In the genomic region with DNA sequence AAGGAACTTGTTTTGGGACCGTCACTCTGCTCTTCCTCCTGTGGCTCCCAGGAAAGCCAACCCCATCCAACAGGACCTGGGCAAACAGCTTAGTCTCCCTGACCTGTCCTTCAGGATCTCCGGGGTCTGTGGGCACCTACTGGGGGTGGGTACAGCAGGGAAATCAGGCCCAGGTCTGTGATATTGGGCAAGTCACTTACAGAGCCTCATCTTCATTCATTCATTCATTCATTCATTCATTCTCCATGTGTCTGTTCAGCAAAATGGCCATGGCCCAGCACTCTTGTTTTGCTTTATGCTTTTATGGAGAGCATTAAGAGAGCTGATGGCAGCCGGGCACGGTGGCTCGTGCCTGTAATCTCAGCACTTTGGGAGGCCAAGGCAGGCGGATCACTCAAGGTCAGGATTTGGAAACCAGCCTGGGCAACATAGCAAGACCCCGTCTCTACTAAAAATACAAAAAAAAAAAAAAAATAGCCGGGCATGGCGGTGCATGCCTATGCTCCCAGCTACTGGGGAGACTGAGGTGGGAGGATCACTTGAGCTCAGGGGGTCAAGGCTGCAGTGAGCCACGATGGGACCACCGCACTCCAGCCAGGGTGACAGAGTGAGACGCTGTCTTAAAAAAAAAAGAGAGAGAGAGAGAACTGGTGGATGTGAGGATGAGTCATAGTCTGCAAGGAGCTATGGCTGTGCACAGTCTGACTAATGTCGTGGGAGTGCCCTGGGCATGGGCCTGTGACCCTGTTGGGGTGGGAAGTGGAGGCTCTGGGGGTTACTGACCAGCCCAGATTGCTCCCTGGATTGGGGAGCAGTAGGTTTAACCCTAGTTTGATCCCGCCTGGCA, we compare ENCODE assay signal across 12 cellular contexts. TPM values are rescaled to one million over a fixed set of nuclear protein-coding genes. Genes with fewer than 3 reads are reported as not detected.
DNase-seq lines count a peak whose midpoint lies in the region; ATAC-seq and TF ChIP-seq lines count a peak whose summit lies in the region.
"Had no signal": no experiment of that assay in that cellular context is flagged by ENCODE, and none has a peak within 500 bp of the region (broad histone marks: within the 10 kb centered on the region; RNA-seq: fewer than 3 reads in every experiment).

No MANE protein-coding gene starts in this region.

- DNase-seq in activated T-cell treated with anti-CD3 and anti-CD28 coated beads, Interleukin-2, amount 50 U/mL, for 48 hours: peak; percentile 26 to 29
- DNase-seq in activated T-cell treated with anti-CD3 and anti-CD28 coated beads, Interleukin-2, amount 50 U/mL, for 24 hours: no peak
- DNase-seq in Panc1 (ENCODE audit: low read depth, low spot score): peak; percentile 27
- no peak for DNase-seq in stimulated activated naive CD8-positive, alpha-beta T cell treated with anti-CD3 and anti-CD28 coated beads, Interleukin-15, Interleukin-2, amounts not matched to agents 100 U/mL and 50 U/mL, for 24 hours
- DNase-seq in GM19238 (ENCODE audit: insufficient read length, low spot score): no peak
- no peak for DNase-seq in NCI-H1930 (lab: John Stamatoyannopoulos, UW)
- DNase-seq in NOMO-1 treated with dmso at 0.1 percent for 144 hours (lab: John Stamatoyannopoulos, UW; ENCODE audit: unreplicated experiment): no peak
- DNase-seq: amygdala, NCI-H2029 treated with DMSO at 0.1 percent for 48 hours, T1000 had no signal

- H3K4me1 ChIP-seq in Panc1 (ENCODE audit: control insufficient read depth, insufficient read depth, low read length): 0 out of 2 replicates have a peak, but pooled peaks cover 5% of the 10 kb centered on the region

- no peak overlapping the region for H3K27ac ChIP-seq in Panc1 (ENCODE audit: low read length)
- H3K27ac ChIP-seq: C4-2B had no signal

- no peaks in the 10 kb centered on the region for H3K9me3 ChIP-seq in Panc1 (ENCODE audit: control insufficient read depth, insufficient read depth, low read depth, low read length)

- H3K27me3 Mint-ChIP-seq in activated T-cell treated with anti-CD3 and anti-CD28 coated beads, Interleukin-2, amount 50 U/mL, for 24 hours: no peaks in the 10 kb centered on the region

- no peak for TF ChIP-seq CTCF in Panc1 (IDR thresholded peaks at IDR 0.05)

- H3K9me3 Mint-ChIP-seq in activated T-cell treated with anti-CD3 and anti-CD28 coated beads, Interleukin-2, amount 50 U/mL, for 24 hours: no peaks in the 10 kb centered on the region

- no peak overlapping the region for H3K4me3 ChIP-seq in Panc1 (ENCODE audit: low read depth in 2 of 2, low read length in 2 of 2)

- no peak overlapping the region for H3K27ac Mint-ChIP-seq in activated T-cell treated with anti-CD3 and anti-CD28 coated beads, Interleukin-2, amount 50 U/mL, for 24 hours

- ATAC-seq in Panc1 (peak; percentile 92), esophagus mucosa (peak; percentile 94)
- ATAC-seq in stimulated activated naive CD8-positive, alpha-beta T cell treated with anti-CD3 and anti-CD28 coated beads, Interleukin-15, Interleukin-2, amounts not matched to agents 100 U/mL and 50 U/mL, for 24 hours: peak; percentile 65

- intact Hi-C loops in Panc1 (cut with micrococcal nuclease; ENCODE audit: unreplicated experiment): no loop called here

- H3K27me3 ChIP-seq in Panc1 (ENCODE audit: control insufficient read depth, insufficient read depth, low read length): no peaks in the 10 kb centered on the region

- no TSS peak for BruUV-seq in Panc1 (replicated peaks; lab: Mats Ljungman, UMichigan)

- no peaks in the 10 kb centered on the region for H3K36me3 Mint-ChIP-seq in activated T-cell treated with anti-CD3 and anti-CD28 coated beads, Interleukin-2, amount 50 U/mL, for 24 hours (ENCODE audit: low read depth)

- no peak overlapping the region for H3K4me3 Mint-ChIP-seq in activated T-cell treated with anti-CD3 and anti-CD28 coated beads, Interleukin-2, amount 50 U/mL, for 24 hours

- in situ Hi-C loops in Panc1 (cut with HindIII; ENCODE audit: low pct_unique_long_range_greater_than_20kb, low sequenced_read_pairs): no loop called here

- POLR2A ChIA-PET in Panc1 (lab: Charles Lee): interaction anchor here (0.7 kb wide), 1 partner anchor 9 kb away, joined by 3 read pairs; no protein-coding TSS in a partner anchor

- no peaks in the 10 kb centered on the region for H3K4me1 Mint-ChIP-seq in activated T-cell treated with anti-CD3 and anti-CD28 coated beads, Interleukin-2, amount 50 U/mL, for 24 hours (ENCODE audit: low read depth)

- CTCF ChIA-PET in Panc1 (lab: Charles Lee): no interaction called here

- no peaks in the 10 kb centered on the region for H3K36me3 ChIP-seq in Panc1 (ENCODE audit: control insufficient read depth, insufficient read depth, low read length)

RNA-seq across cellular contexts. Expression of a gene that starts 54.3 kb away (rescaled TPM):
- total RNA-seq in Panc1 (2021; ENCODE audit: unreplicated experiment) (39.9 TPM), esophagus mucosa (4.3 TPM)
- 47.7 TPM for polyA plus RNA-seq in Panc1 (2012; ENCODE audit: insufficient read length)

Comparison
In these comparisons a context has a peak if more than half of its experiments do, and no peak if none do; other contexts are left out.
1. DNase-seq: peak in activated T-cell treated with anti-CD3 and anti-CD28 coated beads, Interleukin-2, amount 50 U/mL, for 48 hours (2 of 2) and Panc1 (single experiment); none in activated T-cell treated with anti-CD3 and anti-CD28 coated beads, Interleukin-2, amount 50 U/mL, for 24 hours (single experiment), stimulated activated naive CD8-positive, alpha-beta T cell treated with anti-CD3 and anti-CD28 coated beads, Interleukin-15, Interleukin-2, amounts not matched to agents 100 U/mL and 50 U/mL, for 24 hours (single experiment), GM19238 (single experiment), NCI-H1930 (0 of 2) and NOMO-1 treated with dmso at 0.1 percent for 144 hours (single experiment).
2. Peak in every context shown above with its lines, with median percentiles within 50 percentile points of each other: ATAC-seq.